ENCODE assay signal across 11 cellular contexts in genomic region chr2:11505652-11506610, GRCh38. TPM values are rescaled to one million over a fixed set of nuclear protein-coding genes. Genes with fewer than 3 reads are reported as not detected.
DNase-seq lines count a peak whose midpoint lies in the region; ATAC-seq lines count a peak whose summit lies in the region.
"Had no signal": no experiment of that assay in that cellular context is flagged by ENCODE, and none has a peak within 500 bp of the region (broad histone marks: within the 10 kb centered on the region; RNA-seq: fewer than 3 reads in every experiment).

No MANE protein-coding gene starts in this region.

- peak; percentile 68 for ATAC-seq in GM18498 (IDR thresholded peaks at IDR 0.05; ENCODE audit: unreplicated experiment)
- ATAC-seq in left lobe of liver: peak; percentile 81
- ATAC-seq in activated CD4-positive, CD25-positive, alpha-beta regulatory T cell treated with anti-CD3 and anti-CD28 coated beads, Interleukin-2, amount 50 U/mL, for 24 hours: no peak

- peak; percentile 37 for DNase-seq in H4 (ENCODE audit: low spot score)
- peak; percentile 50 for DNase-seq in NCI-H69 (lab: John Stamatoyannopoulos, UW)
- peak; percentile 59 for DNase-seq in left lobe of liver (ENCODE audit: low spot score)
- DNase-seq in HuH-7.5 (ENCODE audit: low spot score): no peak
- DNase-seq in GM03348 (ENCODE audit: low spot score): no peak
- no peak for DNase-seq in SKM-1 treated with dmso at 0.1 percent for 144 hours (lab: John Stamatoyannopoulos, UW; ENCODE audit: unreplicated experiment)
- DNase-seq: left cardiac atrium, NCI-H526 treated with DMSO at 0.1 percent for 48 hours had no signal

RNA-seq across cellular contexts. Expression of gene GREB1, which starts 27.9 kb away (rescaled TPM):
- total RNA-seq in H4 (2014; rRNA removed; shearing (Covaris generic)): 4.2 and 6.6 TPM in 2 replicates
- total RNA-seq in left lobe of liver: 22.4 TPM
- total RNA-seq: HT-29 had no signal

RNA-seq across cellular contexts. Expression of gene E2F6, which starts 40.0 kb away (rescaled TPM):
- 22.0 and 22.2 TPM in 2 replicates for total RNA-seq in H4 (2014; rRNA removed; shearing (Covaris generic))
- total RNA-seq in left lobe of liver: 5.0 TPM

Comparison
In these comparisons a context has a peak if more than half of its experiments do, and no peak if none do; other contexts are left out.
1. ATAC-seq: peak in GM18498 (single experiment) and left lobe of liver (single experiment); none in activated CD4-positive, CD25-positive, alpha-beta regulatory T cell treated with anti-CD3 and anti-CD28 coated beads, Interleukin-2, amount 50 U/mL, for 24 hours (0 of 2).
2. DNase-seq: peak in H4 (single experiment), NCI-H69 (single experiment) and left lobe of liver (single experiment); none in HuH-7.5 (single experiment), GM03348 (single experiment) and SKM-1 treated with dmso at 0.1 percent for 144 hours (single experiment).